17 cellular contexts compared by ENCODE assay signal in genomic region chr7:91913612-91914011, GRCh38. TPM values are rescaled to one million over a fixed set of nuclear protein-coding genes. Genes with fewer than 3 reads are reported as not detected.
A peak's percentile ranks its signal among the peaks of the same experiment; 100 is the strongest.
DNase-seq lines count a peak whose midpoint lies in the region; TF ChIP-seq lines count a peak whose summit lies in the region.
"Had no signal": no experiment of that assay in that cellular context is flagged by ENCODE, and none has a peak within 500 bp of the region (broad histone marks: within the 10 kb centered on the region; RNA-seq: fewer than 3 reads in every experiment).

No MANE protein-coding gene starts in this region.

- H3K4ac ChIP-seq in mesenchymal stem cell (ENCODE audit: low read depth in 1 of 2, low read length in 2 of 2), result no peak overlapping the region

- H3K4me2 ChIP-seq in mammary epithelial cell (ENCODE audit: insufficient read depth, low read depth, low read length), result no peak overlapping the region
- no peak overlapping the region for H3K4me2 ChIP-seq in mesenchymal stem cell (ENCODE audit: low read length, poor library complexity, severe bottlenecking)

- in situ Hi-C loops in mammary epithelial cell (cut with MboI; ENCODE audit: low sequenced_read_pairs in 2 of 2), result no loop called here

- TF ChIP-seq CTCF in mammary epithelial cell (conservative IDR thresholded peaks at IDR 0.05 in 1 of 2, IDR thresholded peaks at IDR 0.05 in 1 of 2; ENCODE audit: extremely low read depth in 1 of 2, insufficient read depth in 1 of 2, low read depth in 1 of 2, low read length in 2 of 2), result no peak

- H3K27ac ChIP-seq in mammary epithelial cell (ENCODE audit: insufficient read depth, low read depth, low read length) (no peak overlapping the region), mesenchymal stem cell (ENCODE audit: low read length, poor library complexity, severe bottlenecking) (no peak overlapping the region)
- H3K27ac ChIP-seq: adrenal gland had no signal

- H3K79me2 ChIP-seq in mammary epithelial cell (ENCODE audit: insufficient read depth, low read length), result no peaks in the 10 kb centered on the region

- BruUV-seq in mammary epithelial cell (replicated peaks; lab: Mats Ljungman, UMichigan), result no TSS peak

- H2AFZ ChIP-seq in mammary epithelial cell (ENCODE audit: low read depth, low read length) (peak overlapping the region; percentile 27), mesenchymal stem cell (ENCODE audit: low read depth, low read length) (no peak overlapping the region)

- no peak overlapping the region for H3K23ac ChIP-seq in mesenchymal stem cell (ENCODE audit: low read length in 2 of 2)

- H2BK120ac ChIP-seq in mesenchymal stem cell (ENCODE audit: low read depth, low read length), result no peak overlapping the region

- no peak overlapping the region for H3K9ac ChIP-seq in mammary epithelial cell (ENCODE audit: insufficient read depth, low read length)
- H3K9ac ChIP-seq in mesenchymal stem cell (ENCODE audit: low read length), result peak overlapping the region; percentile 17
- H3K9ac ChIP-seq: BLaER1 treated with 17β-estradiol and CSF1 and Interleukin-3, amounts not matched to agents 10 nM and 100 nM had no signal

- H3K79me1 ChIP-seq in mesenchymal stem cell (replicated peaks; ENCODE audit: low read length, poor library complexity, severe bottlenecking), result no peaks in the 10 kb centered on the region

- no peaks in the 10 kb centered on the region for H4K20me1 ChIP-seq in mammary epithelial cell (ENCODE audit: insufficient read depth, low read length)
- H4K20me1 ChIP-seq: BLaER1 treated with 17β-estradiol and CSF1 and Interleukin-3, amounts not matched to agents 10 nM and 100 nM had no signal

- H3K36me3 ChIP-seq in mammary epithelial cell (ENCODE audit: insufficient read depth, low read length), result no peaks in the 10 kb centered on the region
- no peaks in the 10 kb centered on the region for H3K36me3 ChIP-seq in mesenchymal stem cell (ENCODE audit: control insufficient read depth in 1 of 2, insufficient read depth in 2 of 2, low read depth in 1 of 2, low read length in 2 of 2)
- H3K36me3 ChIP-seq: adrenal gland; BLaER1 treated with 17β-estradiol and CSF1 and Interleukin-3, amounts not matched to agents 10 nM and 100 nM had no signal

- H2BK5ac ChIP-seq in mesenchymal stem cell (ENCODE audit: low read depth, low read length, poor library complexity, severe bottlenecking), result no peak overlapping the region

- H3K27me3 ChIP-seq in mammary epithelial cell (ENCODE audit: insufficient read depth, low read length) (no peaks in the 10 kb centered on the region), mesenchymal stem cell (ENCODE audit: control insufficient read depth in 1 of 2, insufficient read depth in 1 of 2, low read length in 2 of 2) (no peaks in the 10 kb centered on the region)
- H3K27me3 ChIP-seq: adrenal gland; BLaER1 treated with 17β-estradiol and CSF1 and Interleukin-3, amounts not matched to agents 10 nM and 100 nM had no signal

- H3K4me3 ChIP-seq in mammary epithelial cell (replicated peaks in 1 of 3; ENCODE audit: insufficient read depth in 1 of 3, low read depth in 2 of 3, low read length in 3 of 3) (no peak overlapping the region), mesenchymal stem cell (ENCODE audit: insufficient read depth in 1 of 2, low read depth in 1 of 2, low read length in 2 of 2) (peak overlapping the region in 1 of 2 experiments; percentile 51)
- H3K4me3 ChIP-seq: adrenal gland; BLaER1 treated with 17β-estradiol and CSF1 and Interleukin-3, amounts not matched to agents 10 nM and 100 nM had no signal

- DNase-seq in EH (ENCODE audit: low read depth) (peak; percentile 77), LHCN-M2 (ENCODE audit: low read depth) (peak; percentile 47), mammary epithelial cell (no peak), mesenchymal stem cell (no peak), COR-L47 (lab: John Stamatoyannopoulos, UW) (no peak), T-helper 9 cell (no peak)
- DNase-seq in activated effector memory CD4-positive, alpha-beta T cell treated with anti-CD3 and anti-CD28 coated beads, Interleukin-2, amount 50 U/mL, for 16 hours, result no peak
- DNase-seq in central memory CD4-positive, alpha-beta T cell, result no peak
- DNase-seq: activated CD8-positive, alpha-beta memory T cell treated with anti-CD3 and anti-CD28 coated beads for 24 hours; GOT3; KBM-7; NCI-H1105 treated with DMSO at 0.1 percent for 48 hours; nephron progenitor cell; stimulated activated naive CD4-positive, alpha-beta T cell treated with Interleukin-2 at 50 U/mL for 16 hours; trophoblast cell had no signal

- peak overlapping the region in 1 of 2 experiments; percentile 38 for H3K18ac ChIP-seq in mesenchymal stem cell (ENCODE audit: low read depth in 1 of 2, low read length in 2 of 2)

- dilution Hi-C loops in mammary epithelial cell (cut with HindIII; ENCODE audit: low sequenced_read_pairs), result no loop called here

- peak overlapping the region in 1 of 2 experiments; percentile 18 for H3K14ac ChIP-seq in mesenchymal stem cell (ENCODE audit: low read length in 2 of 2)

- no peaks in the 10 kb centered on the region for H3K4me1 ChIP-seq in mammary epithelial cell (ENCODE audit: insufficient read depth, low read length)
- no peaks in the 10 kb centered on the region for H3K4me1 ChIP-seq in mesenchymal stem cell (ENCODE audit: control insufficient read depth, insufficient read depth, low read depth, low read length)
- H3K4me1 ChIP-seq: adrenal gland had no signal

- WGBS in mammary epithelial cell (ENCODE audit: low coverage, missing lambda C conversion rate), result 95% methylated on average over 2 of the region's 2 CpGs
- 93% methylated on average over 2 of the region's 2 CpGs for WGBS in mesenchymal stem cell

- H4K91ac ChIP-seq in mesenchymal stem cell (ENCODE audit: low read length), result no peak overlapping the region

- H2BK12ac ChIP-seq in mesenchymal stem cell (ENCODE audit: low read length in 2 of 2), result no peak overlapping the region

- H2BK15ac ChIP-seq in mesenchymal stem cell (ENCODE audit: low read depth, poor library complexity, severe bottlenecking), result no peak overlapping the region

- CTCF ChIA-PET in mammary epithelial cell (lab: Charles Lee; ENCODE audit: low non-redundant PET), result no interaction called here

- intact Hi-C loops in mammary epithelial cell (cut with micrococcal nuclease), result no loop called here

- H4K8ac ChIP-seq in mesenchymal stem cell (ENCODE audit: low read length), result peak overlapping the region; percentile 75

- H3K9me3 ChIP-seq in mammary epithelial cell (replicated peaks; ENCODE audit: insufficient read depth, low read length) (no peaks in the 10 kb centered on the region), mesenchymal stem cell (ENCODE audit: control insufficient read depth, low read length) (no peaks in the 10 kb centered on the region)
- H3K9me3 ChIP-seq: adrenal gland; BLaER1 treated with 17β-estradiol and CSF1 and Interleukin-3, amounts not matched to agents 10 nM and 100 nM had no signal

- no peak overlapping the region for H2AK5ac ChIP-seq in mesenchymal stem cell (ENCODE audit: low read length, severe bottlenecking)

RNA-seq across cellular contexts. Expression of gene AKAP9, which starts 27.1 kb away (rescaled TPM):
- total RNA-seq in LHCN-M2 (2014; rRNA removed), result 39.3 and 42.3 TPM in 2 replicates
- 6.6 TPM for polyA plus RNA-seq in LHCN-M2 (2012)
- total RNA-seq in mammary epithelial cell, result 10 to 100 TPM; 34.8 to 42.1 TPM
- 7.1 TPM for polyA plus RNA-seq in mammary epithelial cell
- polyA minus RNA-seq in mammary epithelial cell, result 17.8 TPM
- 10.0 TPM for polyA plus RNA-seq in mesenchymal stem cell (2013, experiment 1 of 2)
- polyA plus RNA-seq in mesenchymal stem cell (2013, experiment 2 of 2), result 9.1 TPM

RNA-seq across cellular contexts. Expression of gene MTERF1, which starts 33.1 kb away (rescaled TPM):
- total RNA-seq in LHCN-M2 (2014; rRNA removed), result 14.4 and 16.0 TPM in 2 replicates
- polyA plus RNA-seq in LHCN-M2 (2012), result 3.6 TPM
- total RNA-seq in mammary epithelial cell, result 10 to 100 TPM; 11.1 to 16.5 TPM
- polyA plus RNA-seq in mammary epithelial cell, result 5.3 TPM
- 30.5 TPM for polyA minus RNA-seq in mammary epithelial cell
- polyA plus RNA-seq in mesenchymal stem cell (2013, experiment 1 of 2), result 6.4 TPM
- 7.8 TPM for polyA plus RNA-seq in mesenchymal stem cell (2013, experiment 2 of 2)

Comparison
In these comparisons a context has a peak if more than half of its experiments do, and no peak if none do; other contexts are left out.
1. DNase-seq: peak in EH (single experiment) and LHCN-M2 (single experiment); none in mammary epithelial cell (single experiment), mesenchymal stem cell (single experiment), activated effector memory CD4-positive, alpha-beta T cell treated with anti-CD3 and anti-CD28 coated beads, Interleukin-2, amount 50 U/mL, for 16 hours (single experiment), COR-L47 (single experiment), central memory CD4-positive, alpha-beta T cell (single experiment) and T-helper 9 cell (single experiment).